ENCODE assay signal across 2 cellular contexts in genomic region chr6:66992660-66993059, GRCh38.
TF ChIP-seq lines count a peak whose summit lies in the region.

No MANE protein-coding gene starts in this region.

TF ChIP-seq in A549, 52 proteins besides CTCF, POLR2A, EP300 and RAD21 (continued from another document):
- TF ChIP-seq MYC (IDR thresholded peaks at IDR 0.05; ENCODE audit: borderline replicate concordance, low read length), result no peak
- no peak for TF ChIP-seq KDM5A (IDR thresholded peaks at IDR 0.05)
- no peak for TF ChIP-seq SREBF2 (IDR thresholded peaks at IDR 0.05)

TF ChIP-seq in GM12878, 131 proteins besides CTCF, POLR2A, EP300 and RAD21 (continued from another document):
- no peak for TF ChIP-seq IKZF2 (IDR thresholded peaks at IDR 0.05)
- no peak for TF ChIP-seq IRF3 (IDR thresholded peaks at IDR 0.05)
- TF ChIP-seq REST (IDR thresholded peaks at IDR 0.05; ENCODE audit: low read depth, low read length), result no peak
- TF ChIP-seq CBX3 (IDR thresholded peaks at IDR 0.05; ENCODE audit: borderline replicate concordance, low read depth), result no peak
- TF ChIP-seq ZNF24 (IDR thresholded peaks at IDR 0.05), result no peak
- no peak for TF ChIP-seq ZBED1 (IDR thresholded peaks at IDR 0.05; ENCODE audit: borderline replicate concordance)
- TF ChIP-seq ZBTB40 (IDR thresholded peaks at IDR 0.05; ENCODE audit: borderline replicate concordance), result no peak
- TF ChIP-seq CREM (IDR thresholded peaks at IDR 0.05; ENCODE audit: low read depth), result no peak
- no peak for TF ChIP-seq FOXM1 (IDR thresholded peaks at IDR 0.05; ENCODE audit: low read depth, low read length)
- TF ChIP-seq KDM1A (IDR thresholded peaks at IDR 0.05; ENCODE audit: borderline replicate concordance), result no peak
- no peak for TF ChIP-seq ASH2L (IDR thresholded peaks at IDR 0.05; ENCODE audit: borderline replicate concordance, low read depth)
- no peak for TF ChIP-seq RFX5 (IDR thresholded peaks at IDR 0.05; ENCODE audit: low read depth, low read length)
- TF ChIP-seq RB1 (IDR thresholded peaks at IDR 0.05; ENCODE audit: borderline replicate concordance), result no peak
- TF ChIP-seq, protein P1, sequence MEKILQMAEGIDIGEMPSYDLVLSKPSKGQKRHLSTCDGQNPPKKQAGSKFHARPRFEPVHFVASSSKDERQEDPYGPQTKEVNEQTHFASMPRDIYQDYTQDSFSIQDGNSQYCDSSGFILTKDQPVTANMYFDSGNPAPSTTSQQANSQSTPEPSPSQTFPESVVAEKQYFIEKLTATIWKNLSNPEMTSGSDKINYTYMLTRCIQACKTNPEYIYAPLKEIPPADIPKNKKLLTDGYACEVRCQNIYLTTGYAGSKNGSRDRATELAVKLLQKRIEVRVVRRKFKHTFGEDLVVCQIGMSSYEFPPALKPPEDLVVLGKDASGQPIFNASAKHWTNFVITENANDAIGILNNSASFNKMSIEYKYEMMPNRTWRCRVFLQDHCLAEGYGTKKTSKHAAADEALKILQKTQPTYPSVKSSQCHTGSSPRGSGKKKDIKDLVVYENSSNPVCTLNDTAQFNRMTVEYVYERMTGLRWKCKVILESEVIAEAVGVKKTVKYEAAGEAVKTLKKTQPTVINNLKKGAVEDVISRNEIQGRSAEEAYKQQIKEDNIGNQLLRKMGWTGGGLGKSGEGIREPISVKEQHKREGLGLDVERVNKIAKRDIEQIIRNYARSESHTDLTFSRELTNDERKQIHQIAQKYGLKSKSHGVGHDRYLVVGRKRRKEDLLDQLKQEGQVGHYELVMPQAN (conservative IDR thresholded peaks at IDR 0.05), result no peak
- TF ChIP-seq SIX5 (IDR thresholded peaks at IDR 0.05; ENCODE audit: low read depth, low read length, severe bottlenecking), result no peak
